1 cellular context compared by ENCODE assay signal in the genomic region with DNA sequence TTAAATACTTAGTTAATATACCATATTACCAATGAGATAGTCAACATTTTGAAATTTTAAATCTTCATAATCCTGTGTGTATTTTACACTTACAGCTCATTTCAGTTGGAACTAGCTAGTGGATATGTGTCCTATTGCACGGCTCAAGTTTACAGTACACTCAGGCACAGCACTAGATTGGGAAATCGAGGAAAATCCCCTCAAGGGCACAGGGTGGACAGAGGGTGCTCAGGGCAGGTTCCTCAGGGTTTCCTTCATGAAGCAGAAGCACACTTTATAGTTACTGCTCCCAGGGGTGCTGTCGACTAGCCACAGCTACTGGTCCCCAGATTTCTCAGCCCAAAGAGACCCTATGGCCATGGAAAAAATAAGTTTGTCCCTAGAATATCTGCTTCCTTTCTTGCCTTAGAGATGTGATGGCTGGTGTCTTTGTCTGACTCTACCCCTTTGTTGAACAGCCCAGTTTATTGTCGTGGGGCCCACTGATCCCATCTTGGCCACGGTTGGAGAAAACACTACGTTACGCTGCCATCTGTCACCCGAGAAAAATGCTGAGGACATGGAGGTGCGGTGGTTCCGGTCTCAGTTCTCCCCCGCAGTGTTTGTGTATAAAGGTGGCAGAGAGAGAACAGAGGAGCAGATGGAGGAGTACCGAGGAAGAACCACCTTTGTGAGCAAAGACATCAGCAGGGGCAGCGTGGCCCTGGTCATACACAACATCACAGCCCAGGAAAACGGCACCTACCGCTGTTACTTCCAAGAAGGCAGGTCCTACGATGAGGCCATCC.
A peak's percentile ranks its signal among the peaks of the same experiment; 100 is the strongest.
TF ChIP-seq lines count a peak whose summit lies in the region.

No MANE protein-coding gene starts in this region.

TF ChIP-seq in HepG2, 621 proteins besides CTCF, POLR2A, EP300 and RAD21:
- TF ChIP-seq JDP2 (CRISPR knock-in tag; IDR thresholded peaks at IDR 0.05; ENCODE audit: borderline replicate concordance) (no peak), ZBTB38 (CRISPR knock-in tag; IDR thresholded peaks at IDR 0.05) (0 out of 2 replicates have a peak, but pooled peaks have one; percentile 22)
